Comparison of ENCODE assay signal across 8 cellular contexts in genomic region chr12:111405149-111405855, GRCh38. TPM values are rescaled to one million over a fixed set of nuclear protein-coding genes. Genes with fewer than 3 reads are reported as not detected.
DNase-seq lines count a peak whose midpoint lies in the region; ATAC-seq and TF ChIP-seq lines count a peak whose summit lies in the region.

No MANE protein-coding gene starts in this region.

- H3K4me3 ChIP-seq in GM12865 (ENCODE audit: low read depth, low read length) (peak overlapping the region; percentile 83), SK-N-MC (peak overlapping the region; percentile 92), osteoblast (ENCODE audit: insufficient read depth, low read length) (peak overlapping the region; percentile 93), thoracic aorta (peak overlapping the region; percentile 96)

- peak overlapping the region; percentile 75 for H3K4me2 ChIP-seq in osteoblast (ENCODE audit: insufficient read depth, low read length)

- H3K4me3 Mint-ChIP-seq in activated naive CD4-positive, alpha-beta T cell treated with anti-CD3 and anti-CD28 coated beads, Interleukin-2, amount 50 U/mL, for 24 hours: peak overlapping the region; percentile 96

- H2AFZ ChIP-seq in osteoblast (ENCODE audit: low read length): peak overlapping the region; percentile 39

- H3K4me1 ChIP-seq in osteoblast (ENCODE audit: insufficient read depth, low read length) (peaks cover 37% of the 10 kb centered on the region), thoracic aorta (ENCODE audit: control insufficient read depth in 1 of 2, low read depth in 2 of 2) (peaks cover 21 to 68% of the 10 kb centered on the region in 2 donors)

- no peaks in the 10 kb centered on the region for H3K9me3 Mint-ChIP-seq in activated naive CD4-positive, alpha-beta T cell treated with anti-CD3 and anti-CD28 coated beads, Interleukin-2, amount 50 U/mL, for 24 hours

- H3K27me3 Mint-ChIP-seq in activated naive CD4-positive, alpha-beta T cell treated with anti-CD3 and anti-CD28 coated beads, Interleukin-2, amount 50 U/mL, for 24 hours: no peaks in the 10 kb centered on the region

- peak overlapping the region; percentile 99 for H3K27ac Mint-ChIP-seq in activated naive CD4-positive, alpha-beta T cell treated with anti-CD3 and anti-CD28 coated beads, Interleukin-2, amount 50 U/mL, for 24 hours

- H3K27ac ChIP-seq in SK-N-MC (peak overlapping the region; percentile 89), osteoblast (ENCODE audit: low read depth, low read length) (no peak overlapping the region), thoracic aorta (peak overlapping the region in 1 of 2 donors; percentile 82)

- H4K20me1 ChIP-seq in osteoblast (ENCODE audit: insufficient read depth, low read length): peaks cover 27% of the 10 kb centered on the region

- ATAC-seq in HG02610 (IDR thresholded peaks at IDR 0.05; ENCODE audit: unreplicated experiment) (peak; percentile 66), thoracic aorta (ENCODE audit: insufficient number of reproducible peaks, low FRiP score, low read depth) (peak; percentile 78)

- H3K79me2 ChIP-seq in osteoblast (ENCODE audit: insufficient read depth, low read length): peaks cover 43% of the 10 kb centered on the region

- H3K27me3 ChIP-seq in osteoblast (ENCODE audit: insufficient read depth, low read length) (no peaks in the 10 kb centered on the region), thoracic aorta (replicated peaks; ENCODE audit: insufficient read depth) (no peaks in the 10 kb centered on the region)

- H3K4me1 Mint-ChIP-seq in activated naive CD4-positive, alpha-beta T cell treated with anti-CD3 and anti-CD28 coated beads, Interleukin-2, amount 50 U/mL, for 24 hours: peaks cover 44% of the 10 kb centered on the region

- peak; percentile 99 for DNase-seq in GM12865 (ENCODE audit: low read depth)
- peak; percentile 85 for DNase-seq in NCI-H1092 (lab: John Stamatoyannopoulos, UW)
- DNase-seq in SK-N-MC (ENCODE audit: low read depth, low spot score): no peak
- peak; percentile 97 for DNase-seq in glomerular visceral epithelial cell (ENCODE audit: extremely low spot score)
- peak; percentile 98 for DNase-seq in osteoblast (ENCODE audit: insufficient read length, low spot score, missing footprints)
- peak; percentile 72 for DNase-seq in thoracic aorta (ENCODE audit: low spot score)

- no peak overlapping the region for H3K9ac ChIP-seq in SK-N-MC (ENCODE audit: insufficient read length)

- no peaks in the 10 kb centered on the region for H3K9me3 ChIP-seq in SK-N-MC (ENCODE audit: low read depth, low read length)
- no peaks in the 10 kb centered on the region for H3K9me3 ChIP-seq in osteoblast (ENCODE audit: low read depth, low read length)
- H3K9me3 ChIP-seq in thoracic aorta: no peaks in the 10 kb centered on the region

- H3K36me3 ChIP-seq in SK-N-MC (ENCODE audit: insufficient read depth, low read length) (no peaks in the 10 kb centered on the region), osteoblast (ENCODE audit: insufficient read depth, low read length) (peaks cover 9% of the 10 kb centered on the region), thoracic aorta (no peaks in the 10 kb centered on the region)

- TF ChIP-seq CTCF in GM12865 (IDR thresholded peaks at IDR 0.05; ENCODE audit: insufficient read depth, low read depth, low read length, missing control alignments) (peak; percentile 70), osteoblast (IDR thresholded peaks at IDR 0.05; ENCODE audit: extremely low read depth, low read depth, low read length) (peak; percentile 34), thoracic aorta (IDR thresholded peaks at IDR 0.05) (no peak)

- H3K36me3 Mint-ChIP-seq in activated naive CD4-positive, alpha-beta T cell treated with anti-CD3 and anti-CD28 coated beads, Interleukin-2, amount 50 U/mL, for 24 hours: no peaks in the 10 kb centered on the region

RNA-seq across cellular contexts. Expression of gene SH2B3, which starts 0.4 kb away (rescaled TPM):
- 32.4 and 51.4 TPM in 2 replicates for total RNA-seq in osteoblast
- 100 to 1,000 TPM in 1 of 2 donors, 10 to 100 TPM in 1; 48.6 to 117 TPM for total RNA-seq in thoracic aorta

RNA-seq across cellular contexts. Expression of gene PHETA1, which starts 36.4 kb away (rescaled TPM):
- total RNA-seq in osteoblast (8.3 and 9.1 TPM in 2 replicates), thoracic aorta (10 to 100 TPM; 12.6 to 14.7 TPM)
